ENCODE assay signal across 8 cellular contexts in the genomic region with DNA sequence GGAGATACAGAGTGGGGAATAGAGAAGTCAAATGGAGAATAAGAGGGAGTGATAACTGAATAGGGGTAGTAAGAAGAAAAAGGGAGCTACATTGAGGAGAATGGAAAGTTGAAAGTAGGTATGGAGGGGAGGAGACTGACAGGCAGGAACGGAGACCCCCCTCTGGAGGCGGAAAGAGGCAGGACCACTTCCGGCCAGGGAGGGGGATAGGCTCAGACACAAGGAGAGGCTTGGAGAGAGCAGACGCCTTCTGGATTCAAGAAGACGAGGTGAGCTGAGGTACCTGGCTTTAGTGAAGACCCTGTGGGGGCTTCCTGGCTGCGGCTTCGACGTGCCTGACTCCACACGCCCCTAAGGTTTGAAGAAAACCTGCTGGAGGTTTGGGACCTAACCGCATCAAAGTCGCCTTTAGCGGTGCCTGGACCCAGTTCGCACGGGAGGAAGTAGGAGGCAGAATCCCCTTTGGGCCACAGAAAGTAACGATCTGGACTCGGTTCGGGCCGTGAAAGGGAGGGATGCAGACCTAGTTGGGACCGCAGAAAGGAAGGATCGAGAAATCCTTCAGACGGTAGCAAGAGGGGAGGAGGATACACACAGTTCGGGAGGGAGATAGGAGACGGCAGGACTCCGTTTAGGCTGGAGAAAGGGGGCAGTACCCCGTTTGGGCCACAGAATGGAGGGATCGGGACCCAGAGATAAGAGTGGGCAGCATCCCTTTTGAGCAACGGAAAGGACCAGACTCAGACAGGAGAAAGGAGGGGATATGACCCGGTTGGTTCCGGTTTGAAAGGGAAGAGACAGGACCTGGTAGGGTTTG. TPM values are rescaled to one million over a fixed set of nuclear protein-coding genes. Genes with fewer than 3 reads are reported as not detected.
A peak's percentile ranks its signal among the peaks of the same experiment; 100 is the strongest.
DNase-seq lines count a peak whose midpoint lies in the region; ATAC-seq and TF ChIP-seq lines count a peak whose summit lies in the region.

A gene with protein sequence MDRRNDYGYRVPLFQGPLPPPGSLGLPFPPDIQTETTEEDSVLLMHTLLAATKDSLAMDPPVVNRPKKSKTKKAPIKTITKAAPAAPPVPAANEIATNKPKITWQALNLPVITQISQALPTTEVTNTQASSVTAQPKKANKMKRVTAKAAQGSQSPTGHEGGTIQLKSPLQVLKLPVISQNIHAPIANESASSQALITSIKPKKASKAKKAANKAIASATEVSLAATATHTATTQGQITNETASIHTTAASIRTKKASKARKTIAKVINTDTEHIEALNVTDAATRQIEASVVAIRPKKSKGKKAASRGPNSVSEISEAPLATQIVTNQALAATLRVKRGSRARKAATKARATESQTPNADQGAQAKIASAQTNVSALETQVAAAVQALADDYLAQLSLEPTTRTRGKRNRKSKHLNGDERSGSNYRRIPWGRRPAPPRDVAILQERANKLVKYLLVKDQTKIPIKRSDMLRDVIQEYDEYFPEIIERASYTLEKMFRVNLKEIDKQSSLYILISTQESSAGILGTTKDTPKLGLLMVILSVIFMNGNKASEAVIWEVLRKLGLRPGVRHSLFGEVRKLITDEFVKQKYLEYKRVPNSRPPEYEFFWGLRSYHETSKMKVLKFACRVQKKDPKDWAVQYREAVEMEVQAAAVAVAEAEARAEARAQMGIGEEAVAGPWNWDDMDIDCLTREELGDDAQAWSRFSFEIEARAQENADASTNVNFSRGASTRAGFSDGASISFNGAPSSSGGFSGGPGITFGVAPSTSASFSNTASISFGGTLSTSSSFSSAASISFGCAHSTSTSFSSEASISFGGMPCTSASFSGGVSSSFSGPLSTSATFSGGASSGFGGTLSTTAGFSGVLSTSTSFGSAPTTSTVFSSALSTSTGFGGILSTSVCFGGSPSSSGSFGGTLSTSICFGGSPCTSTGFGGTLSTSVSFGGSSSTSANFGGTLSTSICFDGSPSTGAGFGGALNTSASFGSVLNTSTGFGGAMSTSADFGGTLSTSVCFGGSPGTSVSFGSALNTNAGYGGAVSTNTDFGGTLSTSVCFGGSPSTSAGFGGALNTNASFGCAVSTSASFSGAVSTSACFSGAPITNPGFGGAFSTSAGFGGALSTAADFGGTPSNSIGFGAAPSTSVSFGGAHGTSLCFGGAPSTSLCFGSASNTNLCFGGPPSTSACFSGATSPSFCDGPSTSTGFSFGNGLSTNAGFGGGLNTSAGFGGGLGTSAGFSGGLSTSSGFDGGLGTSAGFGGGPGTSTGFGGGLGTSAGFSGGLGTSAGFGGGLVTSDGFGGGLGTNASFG (N-terminal part only) (plus strand): TSS at position 215 of the 817 bp plus-strand sequence. CDS start 1,423 bp downstream, outside the sequence.

- ATAC-seq in GM18520 (IDR thresholded peaks at IDR 0.05; ENCODE audit: unreplicated experiment) (no peak), HG02763 (IDR thresholded peaks at IDR 0.05; ENCODE audit: unreplicated experiment) (no peak)

- H3K4me3 ChIP-seq in ascending aorta (peak within 1 kb of the TSS; percentile 48 to 58), skeletal muscle cell (ENCODE audit: low read depth, low read length) (peak within 1 kb of the TSS; percentile 76)

- no peaks in the 10 kb centered on the region for H3K9me3 ChIP-seq in ascending aorta

- no peaks in the 10 kb centered on the region for H3K36me3 ChIP-seq in ascending aorta

- intact Hi-C loops in ascending aorta (cut with DNase I), result loop anchor here (2.0 to 10.0 kb wide), 4 partner anchors 76 to 656 kb away; a partner anchor contains a TSS

- TF ChIP-seq CTCF in ascending aorta (IDR thresholded peaks at IDR 0.05), result no peak

- DNase-seq in NCI-H2107 treated with DMSO at 0.1 percent for 48 hours (lab: John Stamatoyannopoulos, UW; ENCODE audit: unreplicated experiment) (peak; percentile 3), NCI-H2107 (lab: John Stamatoyannopoulos, UW) (no peak), NCI-H1092 (lab: John Stamatoyannopoulos, UW) (peak; percentile 17), ascending aorta (ENCODE audit: low spot score in 2 of 2) (no peak), iPS-NIHi11 (ENCODE audit: low spot score) (peak; percentile 53), skeletal muscle cell (ENCODE audit: low read depth) (no peak)

- no peaks in the 10 kb centered on the region for H3K4me1 ChIP-seq in ascending aorta

- peak within 1 kb of the TSS; percentile 31 to 42 for H3K27ac ChIP-seq in ascending aorta

- no peaks in the 10 kb centered on the region for H3K27me3 ChIP-seq in ascending aorta

RNA-seq across cellular contexts. Expression of the gene that starts here (rescaled TPM):
- total RNA-seq in ascending aorta, result 1.4 TPM

Comparison
In these comparisons a context has a peak if more than half of its experiments do, and no peak if none do; other contexts are left out.
1. DNase-seq: peak in NCI-H2107 treated with DMSO at 0.1 percent for 48 hours (single experiment), NCI-H1092 (single experiment) and iPS-NIHi11 (single experiment); none in NCI-H2107 (single experiment), ascending aorta (0 of 2) and skeletal muscle cell (single experiment).